In genomic region chr1:3900150-3900968, GRCh38 we compare ENCODE assay signal across 8 cellular contexts. TPM values are rescaled to one million over a fixed set of nuclear protein-coding genes. Genes with fewer than 3 reads are reported as not detected.
DNase-seq lines count a peak whose midpoint lies in the region; ATAC-seq and TF ChIP-seq lines count a peak whose summit lies in the region.

Gene C1orf174, minus strand, starts transcription at chr1:3900272. Its CDS starts 86 bp downstream, at chr1:3900186.

- peaks cover 4 to 5% of the 10 kb centered on the region in 2 donors for H3K9me3 Mint-ChIP-seq in activated naive CD4-positive, alpha-beta T cell treated with anti-CD3 and anti-CD28 coated beads, Interleukin-2, amount 50 U/mL, for 72 hours

- peak within 1 kb of the TSS; percentile 97 for H3K27ac ChIP-seq in temporal lobe (ENCODE audit: low read depth, low read length)

- H3K27ac Mint-ChIP-seq in activated naive CD4-positive, alpha-beta T cell treated with anti-CD3 and anti-CD28 coated beads, Interleukin-2, amount 50 U/mL, for 72 hours = peak within 1 kb of the TSS; percentile 96 to 97

- peaks cover 26 to 28% of the 10 kb centered on the region in 2 donors for H3K36me3 Mint-ChIP-seq in activated naive CD4-positive, alpha-beta T cell treated with anti-CD3 and anti-CD28 coated beads, Interleukin-2, amount 50 U/mL, for 72 hours

- no peak for TF ChIP-seq CTCF in HFF-Myc (IDR thresholded peaks at IDR 0.05; ENCODE audit: low read depth, low read length, missing control alignments)

- H3K4me3 ChIP-seq in HFF-Myc (replicated peaks; ENCODE audit: low read depth, low read length) = peak within 1 kb of the TSS; percentile 71

- peak; percentile 71 to 77 for ATAC-seq in activated naive CD4-positive, alpha-beta T cell treated with anti-CD3 and anti-CD28 coated beads, Interleukin-2, amount 50 U/mL, for 72 hours

- DNase-seq in GM03348 (ENCODE audit: low spot score) (peak; percentile 99), HFF-Myc (ENCODE audit: extremely low read depth, low read depth) (peak; percentile 91), NAMALWA (ENCODE audit: low spot score) (peak; percentile 100), SKM-1 (lab: John Stamatoyannopoulos, UW; ENCODE audit: unreplicated experiment) (peak; percentile 83), glomerular endothelial cell (ENCODE audit: extremely low read depth, low read depth, low spot score) (peak; percentile 90), occipital lobe (lab: John Stamatoyannopoulos, UW) (peak; percentile 97)
- peak; percentile 87 to 90 for DNase-seq in activated naive CD4-positive, alpha-beta T cell treated with anti-CD3 and anti-CD28 coated beads, Interleukin-2, amount 50 U/mL, for 72 hours (ENCODE audit: low spot score in 2 of 2)

RNA-seq across cellular contexts. Expression of gene C1orf174, which starts in this region (rescaled TPM):
- total RNA-seq in activated naive CD4-positive, alpha-beta T cell treated with anti-CD3 and anti-CD28 coated beads, Interleukin-2, amount 50 U/mL, for 72 hours = 10 to 100 TPM; 28.9 to 34.7 TPM
- total RNA-seq in glomerular endothelial cell (23.5 and 25.8 TPM in 2 replicates), occipital lobe (17.3 TPM), temporal lobe (11.3 TPM)

Comparison
In these comparisons a context has a peak if more than half of its experiments do, and no peak if none do; other contexts are left out.
1. Peak in every context shown above with its lines: DNase-seq, ATAC-seq, H3K4me3 ChIP-seq and H3K27ac ChIP-seq.